9 cellular contexts compared by ENCODE assay signal in the genomic region with DNA sequence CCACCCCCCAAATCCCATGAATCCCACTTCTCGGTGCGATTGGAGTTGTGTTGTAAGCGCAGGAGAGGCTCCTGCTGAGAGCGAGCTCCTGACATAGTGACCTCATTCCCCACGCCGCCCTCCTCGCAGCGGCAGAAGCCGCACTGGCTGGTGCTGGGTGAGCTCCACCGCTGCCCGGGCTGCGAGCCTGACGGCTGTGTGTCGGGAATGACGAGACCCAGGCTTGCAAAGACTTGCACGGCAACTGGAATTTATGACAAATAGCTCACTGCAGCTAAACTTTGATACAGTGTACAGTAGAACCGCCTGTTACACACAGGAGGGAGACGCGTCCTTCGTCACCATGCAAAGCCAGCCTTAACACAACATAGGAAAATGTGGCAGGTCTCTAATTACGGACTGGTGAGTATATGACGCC.
DNase-seq lines count a peak whose midpoint lies in the region; ATAC-seq and TF ChIP-seq lines count a peak whose summit lies in the region.
"Had no signal": no experiment of that assay in that cellular context is flagged by ENCODE, and none has a peak within 500 bp of the region (broad histone marks: within the 10 kb centered on the region; RNA-seq: fewer than 3 reads in every experiment).

No MANE protein-coding gene starts in this region.

- no peak for ATAC-seq in HG02759 (IDR thresholded peaks at IDR 0.05; ENCODE audit: unreplicated experiment)

- H3K79me2 ChIP-seq in fibroblast of lung (ENCODE audit: control insufficient read depth, insufficient read depth, low read length) (no peaks in the 10 kb centered on the region), neural cell (replicated peaks; ENCODE audit: insufficient read depth, low read length) (peaks cover 23% of the 10 kb centered on the region)

- H3K4me1 ChIP-seq in fibroblast of lung (ENCODE audit: control insufficient read depth, extremely low read depth, insufficient read depth, low read length) = peaks cover 5% of the 10 kb centered on the region

- no peaks in the 10 kb centered on the region for H3K9me3 Mint-ChIP-seq in osteocyte (ENCODE audit: unreplicated experiment)
- H3K9me3 Mint-ChIP-seq: dendritic cell treated with granulocyte-macrophage colony-stimulating factor and Interleukin-4, amounts not matched to agents 40 ng/mL and 50 ng/mL, for 4 days had no signal

- H3K9me3 ChIP-seq in fibroblast of lung (ENCODE audit: control insufficient read depth, insufficient read depth, low read depth, low read length) (no peaks in the 10 kb centered on the region), neural cell (ENCODE audit: low read length) (no peaks in the 10 kb centered on the region)

- peak; percentile 75 for DNase-seq in Daoy (ENCODE audit: low read depth)
- peak; percentile 0 for DNase-seq in NCI-H774 (lab: John Stamatoyannopoulos, UW)
- peak; percentile 87 to 91 for DNase-seq in fibroblast of lung (ENCODE audit: low read depth in 2 of 2)
- DNase-seq in T-helper 1 cell = no peak
- no peak for DNase-seq in osteocyte (ENCODE audit: extremely low spot score, unreplicated experiment)
- DNase-seq in epidermal melanocyte (ENCODE audit: insufficient read length, low spot score) = no peak

- H3K36me3 ChIP-seq in fibroblast of lung (ENCODE audit: control insufficient read depth, insufficient read depth, low read length) (no peaks in the 10 kb centered on the region), neural cell (ENCODE audit: insufficient read depth, low read length) (no peaks in the 10 kb centered on the region)

- H3K27me3 Mint-ChIP-seq in osteocyte (ENCODE audit: unreplicated experiment) = no peaks in the 10 kb centered on the region
- H3K27me3 Mint-ChIP-seq: dendritic cell treated with granulocyte-macrophage colony-stimulating factor and Interleukin-4, amounts not matched to agents 40 ng/mL and 50 ng/mL, for 4 days had no signal

- peak overlapping the region; percentile 43 for H2AFZ ChIP-seq in fibroblast of lung (ENCODE audit: low read length)
- no peak overlapping the region for H2AFZ ChIP-seq in neural cell (ENCODE audit: low read depth, low read length)

- H3K4me3 ChIP-seq in fibroblast of lung (replicated peaks in 1 of 4; ENCODE audit: control extremely low read depth in 1 of 4, insufficient read depth in 1 of 4, low read depth in 3 of 4, low read length in 4 of 4) (peak overlapping the region; percentile 2 to 56 (median 31)), neural cell (ENCODE audit: low read length) (peak overlapping the region; percentile 57)

- no peak for TF ChIP-seq EP300 in neural cell (conservative IDR thresholded peaks at IDR 0.05; ENCODE audit: poor library complexity, severe bottlenecking)

- H3K4me3 Mint-ChIP-seq in osteocyte (ENCODE audit: unreplicated experiment) = no peak overlapping the region

- H3K9ac ChIP-seq in fibroblast of lung (ENCODE audit: insufficient read depth, low read length) (peak overlapping the region; percentile 33), neural cell (ENCODE audit: low read length) (peak overlapping the region; percentile 68)

- H3K4me1 Mint-ChIP-seq in osteocyte (ENCODE audit: unreplicated experiment) = peaks cover 2% of the 10 kb centered on the region

- H3K9me2 ChIP-seq in neural cell (ENCODE audit: insufficient read depth, low read length) = no peaks in the 10 kb centered on the region

- H3K4me2 ChIP-seq in fibroblast of lung (ENCODE audit: extremely low read depth, insufficient read depth, low read length) (peak overlapping the region; percentile 76), neural cell (ENCODE audit: low read length) (peak overlapping the region; percentile 20)

- no peak overlapping the region for H3K27ac Mint-ChIP-seq in osteocyte (ENCODE audit: unreplicated experiment)

- H3F3A ChIP-seq in neural cell (ENCODE audit: insufficient read depth, low read length, poor library complexity, severe bottlenecking) = no peaks in the 10 kb centered on the region

- H3K27ac ChIP-seq in fibroblast of lung (ENCODE audit: insufficient read depth, low read length) (peak overlapping the region; percentile 70), neural cell (ENCODE audit: low read length) (peak overlapping the region; percentile 78)

- no peaks in the 10 kb centered on the region for H3K36me3 Mint-ChIP-seq in osteocyte (ENCODE audit: unreplicated experiment)

- TF ChIP-seq CTCF in fibroblast of lung (conservative IDR thresholded peaks at IDR 0.05 in 1 of 2, IDR thresholded peaks at IDR 0.05 in 1 of 2; ENCODE audit: low read depth in 1 of 2, low read length in 2 of 2) = no peak
- no peak for TF ChIP-seq CTCF in neural cell (IDR thresholded peaks at IDR 0.05; ENCODE audit: poor library complexity, severe bottlenecking)
- TF ChIP-seq CTCF in osteocyte (IDR thresholded peaks at IDR 0.05) = no peak

- no peaks in the 10 kb centered on the region for H4K20me1 ChIP-seq in fibroblast of lung (ENCODE audit: control insufficient read depth, extremely low read depth, insufficient read depth, low read length)
- no peaks in the 10 kb centered on the region for H4K20me1 ChIP-seq in neural cell (ENCODE audit: insufficient read depth)

- TF ChIP-seq RAD21 in neural cell (conservative IDR thresholded peaks at IDR 0.05) = peak; percentile 10

- H3K27me3 ChIP-seq in fibroblast of lung (ENCODE audit: control insufficient read depth, insufficient read depth, low read length) = no peaks in the 10 kb centered on the region
- no peaks in the 10 kb centered on the region for H3K27me3 ChIP-seq in neural cell (ENCODE audit: insufficient read depth, low read depth, low read length)

TF ChIP-seq in neural cell, 6 proteins besides CTCF, POLR2A, EP300 and RAD21:
- peak; percentile 31 for TF ChIP-seq MXI1 (conservative IDR thresholded peaks at IDR 0.05; ENCODE audit: poor library complexity, severe bottlenecking)
- TF ChIP-seq POLR2AphosphoS5 (IDR thresholded peaks at IDR 0.05) = peak; percentile 24
- TF ChIP-seq EZH2 (IDR thresholded peaks at IDR 0.05; ENCODE audit: borderline replicate concordance, insufficient read depth, low read length, poor library complexity, severe bottlenecking) = no peak
- TF ChIP-seq TAF1 (IDR thresholded peaks at IDR 0.05; ENCODE audit: low read depth) = peak; percentile 50
- TF ChIP-seq REST (IDR thresholded peaks at IDR 0.05; ENCODE audit: borderline replicate concordance) = peak; percentile 37
- TF ChIP-seq SMC3 (conservative IDR thresholded peaks at IDR 0.05; ENCODE audit: poor library complexity) = no peak

Comparison
In these comparisons a context has a peak if more than half of its experiments do, and no peak if none do; other contexts are left out.
1. DNase-seq: peak in Daoy (single experiment), NCI-H774 (single experiment) and fibroblast of lung (2 of 2); none in T-helper 1 cell (0 of 5), osteocyte (single experiment) and epidermal melanocyte (single experiment).